In the genomic region with DNA sequence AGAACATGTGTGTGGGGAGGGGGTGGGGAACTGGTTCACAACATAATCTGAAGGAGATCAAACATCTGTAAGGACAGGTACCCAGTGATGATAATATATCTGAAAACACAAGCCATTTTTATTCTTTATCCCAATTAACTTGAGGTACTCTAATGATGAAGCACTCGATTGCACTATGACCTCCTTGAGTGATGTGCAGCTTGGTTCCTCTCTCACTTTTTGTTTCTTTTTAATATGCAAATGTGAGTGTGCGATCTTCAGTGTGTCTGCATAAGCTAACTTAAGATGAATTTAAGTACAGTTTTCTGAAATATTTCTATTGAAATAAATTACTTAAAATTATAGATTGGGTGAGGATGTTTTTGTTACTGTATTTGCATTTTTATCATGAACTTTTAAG, we compare ENCODE assay signal across 1 cellular context.
TF ChIP-seq lines count a peak whose summit lies in the region.

No MANE protein-coding gene starts in this region.

TF ChIP-seq in K562, 482 proteins besides CTCF, POLR2A, EP300 and RAD21:
- TF ChIP-seq ZNF212 (CRISPR knock-in tag; IDR thresholded peaks at IDR 0.05) (no peak), SMAD1 (IDR thresholded peaks at IDR 0.05; ENCODE audit: low read depth, low read length, partially characterized antibody) (no peak), ZBTB7A (IDR thresholded peaks at IDR 0.05; ENCODE audit: borderline replicate concordance, control insufficient read depth, low read depth, low read length) (no peak), ZNF644 (tag; IDR thresholded peaks at IDR 0.05; ENCODE audit: low read depth) (no peak)
TF ChIP-seq in K562: peak in this region for 0.
